ENCODE assay signal across 14 cellular contexts in genomic region chr17:81439926-81440450, GRCh38. TPM values are rescaled to one million over a fixed set of nuclear protein-coding genes. Genes with fewer than 3 reads are reported as not detected.
DNase-seq lines count a peak whose midpoint lies in the region; TF ChIP-seq lines count a peak whose summit lies in the region.
"Had no signal": no experiment of that assay in that cellular context is flagged by ENCODE, and none has a peak within 500 bp of the region (broad histone marks: within the 10 kb centered on the region; RNA-seq: fewer than 3 reads in every experiment).

No MANE protein-coding gene starts in this region.

- peak overlapping the region; percentile 65 for H3K23ac ChIP-seq in neuronal stem cell (ENCODE audit: low read depth, low read length, poor library complexity)

- peak overlapping the region in 6 of 11 experiments; percentile 18 to 70 (median 46); a peak in 11 of 22 replicates for H3K9ac ChIP-seq in BLaER1 treated with 17β-estradiol and CSF1 and Interleukin-3, amounts not matched to agents 10 nM and 100 nM
- H3K9ac ChIP-seq in Loucy (ENCODE audit: low read depth, low read length, poor library complexity, severe bottlenecking) (peak overlapping the region; percentile 65), neuronal stem cell (ENCODE audit: low read depth, low read length, poor library complexity) (peak overlapping the region; percentile 21)
- H3K9ac ChIP-seq: GM23248 had no signal

- H3K4me1 ChIP-seq in BLaER1 treated with 17β-estradiol and CSF1 and Interleukin-3, amounts not matched to agents 10 nM and 100 nM: peaks cover 43 to 96% (median 64%) of the 10 kb centered on the region in 10 experiments
- H3K4me1 ChIP-seq in Loucy (ENCODE audit: insufficient read depth, low read length, poor library complexity, severe bottlenecking) (peaks cover 50% of the 10 kb centered on the region), SJCRH30 (peaks cover 42% of the 10 kb centered on the region), neuronal stem cell (ENCODE audit: control insufficient read depth in 2 of 2, insufficient read depth in 1 of 2, low read depth in 1 of 2, low read length in 2 of 2) (peaks cover 23 to 36% of the 10 kb centered on the region in 2 donors)
- H3K4me1 ChIP-seq: HAP-1 had no signal

- H2BK15ac ChIP-seq in neuronal stem cell (ENCODE audit: low read length): no peak overlapping the region

- H4K91ac ChIP-seq in neuronal stem cell (ENCODE audit: low read depth, low read length, poor library complexity): no peak overlapping the region

- H3K4me2 ChIP-seq in BLaER1 treated with 17β-estradiol and CSF1 and Interleukin-3, amounts not matched to agents 10 nM and 100 nM: peak overlapping the region; percentile 10 to 98 (median 86); a peak in 20 of 22 replicates
- no peak overlapping the region for H3K4me2 ChIP-seq in Loucy (ENCODE audit: low read depth, low read length, poor library complexity, severe bottlenecking)
- H3K4me2 ChIP-seq in neuronal stem cell (ENCODE audit: insufficient read depth, low read length, poor library complexity, severe bottlenecking): no peak overlapping the region

- H2BK5ac ChIP-seq in neuronal stem cell (ENCODE audit: low read length): no peak overlapping the region

- H3K9me2 ChIP-seq in Loucy (replicated peaks; ENCODE audit: low read depth, low read length): no peaks in the 10 kb centered on the region

- peaks cover 8% of the 10 kb centered on the region for H3K79me1 ChIP-seq in neuronal stem cell (ENCODE audit: low read depth, low read length)

- no peak overlapping the region for H4K8ac ChIP-seq in neuronal stem cell (ENCODE audit: low read depth, low read length)

- H3K4me3 ChIP-seq in BLaER1 treated with 17β-estradiol and CSF1 and Interleukin-3, amounts not matched to agents 10 nM and 100 nM: peak overlapping the region in 1 of 10 experiments; percentile 22; a peak in 1 of 20 replicates
- H3K4me3 ChIP-seq in Loucy (ENCODE audit: low read length, poor library complexity, severe bottlenecking) (no peak overlapping the region), SJCRH30 (no peak overlapping the region), neuronal stem cell (ENCODE audit: low read length in 2 of 2) (no peak overlapping the region)
- H3K4me3 ChIP-seq: GM23248, HAP-1 had no signal

- H2AFZ ChIP-seq in Loucy (ENCODE audit: low read length) (no peak overlapping the region), neuronal stem cell (ENCODE audit: low read length) (no peak overlapping the region)
- H2AFZ ChIP-seq: GM23248 had no signal

- H3K18ac ChIP-seq in neuronal stem cell (ENCODE audit: low read length): peak overlapping the region; percentile 59

- peak overlapping the region in 7 of 11 experiments; percentile 10 to 59 (median 36); a peak in 8 of 22 replicates for H3K27ac ChIP-seq in BLaER1 treated with 17β-estradiol and CSF1 and Interleukin-3, amounts not matched to agents 10 nM and 100 nM
- H3K27ac ChIP-seq in SJCRH30 (no peak overlapping the region), neuronal stem cell (replicated peaks; ENCODE audit: low read length) (no peak overlapping the region)
- H3K27ac ChIP-seq: C4-2B, GM23248 had no signal

- peak overlapping the region; percentile 83 for H2AK5ac ChIP-seq in neuronal stem cell (ENCODE audit: low read depth, low read length)

- peaks cover 50% of the 10 kb centered on the region; the same call in 1 of the 2 replicates for H3K79me2 ChIP-seq in Loucy (ENCODE audit: insufficient read depth, low read length)

- peaks cover 0 to 48% (median 25%) of the 10 kb centered on the region in 11 experiments; a peak in 15 of 22 replicates for H3K36me3 ChIP-seq in BLaER1 treated with 17β-estradiol and CSF1 and Interleukin-3, amounts not matched to agents 10 nM and 100 nM
- H3K36me3 ChIP-seq in Loucy (ENCODE audit: insufficient read depth, low read length) (peaks cover 21% of the 10 kb centered on the region; the same call in 1 of the 2 replicates), SJCRH30 (no peaks in the 10 kb centered on the region), neuronal stem cell (replicated peaks in 1 of 2; ENCODE audit: control insufficient read depth in 2 of 2, insufficient read depth in 2 of 2, low read length in 2 of 2) (peaks cover 4 to 18% of the 10 kb centered on the region in 2 donors)
- H3K36me3 ChIP-seq: HAP-1 had no signal

- no peak for TF ChIP-seq CTCF in Loucy (conservative IDR thresholded peaks at IDR 0.05; ENCODE audit: low read length)

- no peaks in the 10 kb centered on the region for H3F3A ChIP-seq in Loucy (ENCODE audit: low read depth)

- intact Hi-C loops in posterior cingulate gyrus (cut with DNase I): no loop called here

- no peak overlapping the region for H2BK12ac ChIP-seq in neuronal stem cell (ENCODE audit: low read length)

- H3K27me3 ChIP-seq in BLaER1 treated with 17β-estradiol and CSF1 and Interleukin-3, amounts not matched to agents 10 nM and 100 nM: peaks cover 0 to 16% (median 0%) of the 10 kb centered on the region in 11 experiments; a peak in 3 of 22 replicates
- no peaks in the 10 kb centered on the region for H3K27me3 ChIP-seq in Loucy (ENCODE audit: insufficient read depth, low read length, poor library complexity, severe bottlenecking)
- H3K27me3 ChIP-seq in SJCRH30: no peaks in the 10 kb centered on the region
- H3K27me3 ChIP-seq in neuronal stem cell (ENCODE audit: control insufficient read depth in 3 of 3, insufficient read depth in 3 of 3, low read depth in 1 of 3, low read length in 3 of 3): no peaks in the 10 kb centered on the region

- peak overlapping the region; percentile 38 for H3K14ac ChIP-seq in neuronal stem cell (ENCODE audit: low read length)

- no CpG with 5 or more reads among the region's 16 CpGs for WGBS in neuronal stem cell (ENCODE audit: extremely low coverage in 2 of 2, insufficient read length in 2 of 2, insufficient replicate concordance in 1 of 2), 2 donors

- no peak overlapping the region for H2BK120ac ChIP-seq in neuronal stem cell (ENCODE audit: low read depth, low read length)

- peaks cover 0 to 82% (median 47%) of the 10 kb centered on the region in 11 experiments; a peak in 16 of 22 replicates for H4K20me1 ChIP-seq in BLaER1 treated with 17β-estradiol and CSF1 and Interleukin-3, amounts not matched to agents 10 nM and 100 nM
- peaks cover 4% of the 10 kb centered on the region for H4K20me1 ChIP-seq in Loucy (ENCODE audit: insufficient read depth, low read length, poor library complexity, severe bottlenecking)

- H3K9me3 ChIP-seq in BLaER1 treated with 17β-estradiol and CSF1 and Interleukin-3, amounts not matched to agents 10 nM and 100 nM (replicated peaks in 1 of 11): no peaks in the 10 kb centered on the region
- H3K9me3 ChIP-seq in Loucy (ENCODE audit: insufficient read depth, low read depth, low read length) (no peaks in the 10 kb centered on the region), SJCRH30 (replicated peaks) (no peaks in the 10 kb centered on the region), neuronal stem cell (replicated peaks in 1 of 2; ENCODE audit: control insufficient read depth in 2 of 2, insufficient read depth in 1 of 2, low read depth in 1 of 2, low read length in 2 of 2) (no peaks in the 10 kb centered on the region)
- H3K9me3 ChIP-seq: Caco-2, HAP-1 had no signal

- DNase-seq in SJCRH30 (peak; percentile 67 to 80), neuronal stem cell (ENCODE audit: low spot score) (no peak), putamen (ENCODE audit: low spot score) (no peak), posterior cingulate gyrus (no peak), NCI-H1105 treated with DMSO at 0.1 percent for 48 hours (lab: John Stamatoyannopoulos, UW) (no peak)
- DNase-seq: CD4-positive, alpha-beta T cell; DMS153; DMS79 had no signal

- no peak overlapping the region for H3K4ac ChIP-seq in neuronal stem cell (ENCODE audit: low read length)

RNA-seq across cellular contexts. Expression of gene BAHCC1, which starts 44.7 kb away (rescaled TPM):
- total RNA-seq in SJCRH30 (2014; rRNA removed; shearing (Covaris generic)): 17.4 and 20.0 TPM in 2 replicates
- 15.9 TPM for polyA plus RNA-seq in neuronal stem cell (2013, experiment 1 of 2)
- polyA plus RNA-seq in neuronal stem cell (2013, experiment 2 of 2): 17.5 TPM

Comparison
In these comparisons a context has a peak if more than half of its experiments do, and no peak if none do; other contexts are left out.
1. H3K27ac ChIP-seq: peak in BLaER1 treated with 17β-estradiol and CSF1 and Interleukin-3, amounts not matched to agents 10 nM and 100 nM (7 of 11); none in SJCRH30 (single experiment) and neuronal stem cell (single experiment).
2. H3K4me2 ChIP-seq: peak in BLaER1 treated with 17β-estradiol and CSF1 and Interleukin-3, amounts not matched to agents 10 nM and 100 nM (11 of 11); none in Loucy (single experiment) and neuronal stem cell (single experiment).
3. DNase-seq: peak in SJCRH30 (2 of 2); none in neuronal stem cell (single experiment), putamen (single experiment), posterior cingulate gyrus (0 of 10) and NCI-H1105 treated with DMSO at 0.1 percent for 48 hours (single experiment).
4. Peak in every context shown above with its lines, with median percentiles within 50 percentile points of each other: H3K9ac ChIP-seq.